In genomic region chr5:158560170-158560569, GRCh38 we compare ENCODE assay signal across 11 cellular contexts.
DNase-seq lines count a peak whose midpoint lies in the region; ATAC-seq and TF ChIP-seq lines count a peak whose summit lies in the region.
"Had no signal": no experiment of that assay in that cellular context is flagged by ENCODE, and none has a peak within 500 bp of the region (broad histone marks: within the 10 kb centered on the region; RNA-seq: fewer than 3 reads in every experiment).

No MANE protein-coding gene starts in this region.

- no peaks in the 10 kb centered on the region for H3K27me3 ChIP-seq in suprapubic skin

- TF ChIP-seq POLR2A in suprapubic skin (IDR thresholded peaks at IDR 0.05) = no peak

- no peaks in the 10 kb centered on the region for H3K27me3 Mint-ChIP-seq in activated T-helper 1 cell treated with anti-CD3 and anti-CD28 coated beads, Interleukin-12 subunit alpha, Interleukin-12 subunit beta, Interleukin-2, Interleukin-4 antibody, amounts not matched to agents 30 ng/mL and 10 ng/mL and 1 ng/mL, durations not matched to agents 14 hours and 24 hours and 36 hours (ENCODE audit: insufficient read depth)
- H3K27me3 Mint-ChIP-seq: activated naive CD8-positive, alpha-beta T cell had no signal

- H3K4me1 Mint-ChIP-seq in activated T-helper 1 cell treated with anti-CD3 and anti-CD28 coated beads, Interleukin-12 subunit alpha, Interleukin-12 subunit beta, Interleukin-2, Interleukin-4 antibody, amounts not matched to agents 30 ng/mL and 10 ng/mL and 1 ng/mL, durations not matched to agents 14 hours and 24 hours and 36 hours (ENCODE audit: low read depth) = no peaks in the 10 kb centered on the region

- intact Hi-C loops in activated T-helper 1 cell treated with anti-CD3 and anti-CD28 coated beads, Interleukin-12 subunit alpha, Interleukin-12 subunit beta, Interleukin-2, Interleukin-4 antibody, amounts not matched to agents 30 ng/mL and 10 ng/mL and 1 ng/mL, durations not matched to agents 14 hours and 24 hours and 36 hours (cut with micrococcal nuclease) = no loop called here

- no peak overlapping the region for H3K4me3 ChIP-seq in suprapubic skin

- H3K9me3 Mint-ChIP-seq in activated T-helper 1 cell treated with anti-CD3 and anti-CD28 coated beads, Interleukin-12 subunit alpha, Interleukin-12 subunit beta, Interleukin-2, Interleukin-4 antibody, amounts not matched to agents 30 ng/mL and 10 ng/mL and 1 ng/mL, durations not matched to agents 14 hours and 24 hours and 36 hours = peaks cover 6% of the 10 kb centered on the region
- H3K9me3 Mint-ChIP-seq: neural crest cell had no signal

- DNase-seq in HT1080 (ENCODE audit: low read depth) (peak; percentile 76), foreskin melanocyte (peak; percentile 77), left lobe of liver (ENCODE audit: low spot score) (no peak), suprapubic skin (ENCODE audit: low spot score in 2 of 2) (no peak), NCI-H510A (lab: John Stamatoyannopoulos, UW) (no peak)
- DNase-seq in activated T-helper 1 cell treated with anti-CD3 and anti-CD28 coated beads, Interleukin-12 subunit alpha, Interleukin-12 subunit beta, Interleukin-2, Interleukin-4 antibody, amounts not matched to agents 30 ng/mL and 10 ng/mL and 1 ng/mL, durations not matched to agents 14 hours and 24 hours and 36 hours (ENCODE audit: low spot score) = no peak

- no peak overlapping the region for H3K4me3 Mint-ChIP-seq in activated T-helper 1 cell treated with anti-CD3 and anti-CD28 coated beads, Interleukin-12 subunit alpha, Interleukin-12 subunit beta, Interleukin-2, Interleukin-4 antibody, amounts not matched to agents 30 ng/mL and 10 ng/mL and 1 ng/mL, durations not matched to agents 14 hours and 24 hours and 36 hours
- H3K4me3 Mint-ChIP-seq: activated naive CD8-positive, alpha-beta T cell; neural crest cell had no signal

- ATAC-seq in GM18498 (IDR thresholded peaks at IDR 0.05; ENCODE audit: unreplicated experiment) (peak; percentile 95), GM21619 (IDR thresholded peaks at IDR 0.05; ENCODE audit: unreplicated experiment) (peak; percentile 97), left lobe of liver (no peak)

- no peaks in the 10 kb centered on the region for H3K4me1 ChIP-seq in suprapubic skin

- TF ChIP-seq CTCF in suprapubic skin (IDR thresholded peaks at IDR 0.05) = no peak

- H3K36me3 ChIP-seq in suprapubic skin = no peaks in the 10 kb centered on the region

- H3K9me3 ChIP-seq in suprapubic skin = no peaks in the 10 kb centered on the region

- H3K27ac Mint-ChIP-seq in activated T-helper 1 cell treated with anti-CD3 and anti-CD28 coated beads, Interleukin-12 subunit alpha, Interleukin-12 subunit beta, Interleukin-2, Interleukin-4 antibody, amounts not matched to agents 30 ng/mL and 10 ng/mL and 1 ng/mL, durations not matched to agents 14 hours and 24 hours and 36 hours = no peak overlapping the region
- H3K27ac Mint-ChIP-seq: activated naive CD8-positive, alpha-beta T cell had no signal

- WGBS in suprapubic skin = 46% methylated on average over 5 of the region's 6 CpGs

- H3K36me3 Mint-ChIP-seq in activated T-helper 1 cell treated with anti-CD3 and anti-CD28 coated beads, Interleukin-12 subunit alpha, Interleukin-12 subunit beta, Interleukin-2, Interleukin-4 antibody, amounts not matched to agents 30 ng/mL and 10 ng/mL and 1 ng/mL, durations not matched to agents 14 hours and 24 hours and 36 hours (ENCODE audit: low read depth) = no peaks in the 10 kb centered on the region

- H3K27ac ChIP-seq in suprapubic skin = no peak overlapping the region
- H3K27ac ChIP-seq: HL-60 had no signal

- TF ChIP-seq EP300 in suprapubic skin (IDR thresholded peaks at IDR 0.05) = no peak

Comparison
In these comparisons a context has a peak if more than half of its experiments do, and no peak if none do; other contexts are left out.
1. DNase-seq: peak in HT1080 (single experiment) and foreskin melanocyte (single experiment); none in left lobe of liver (single experiment), suprapubic skin (0 of 2), activated T-helper 1 cell treated with anti-CD3 and anti-CD28 coated beads, Interleukin-12 subunit alpha, Interleukin-12 subunit beta, Interleukin-2, Interleukin-4 antibody, amounts not matched to agents 30 ng/mL and 10 ng/mL and 1 ng/mL, durations not matched to agents 14 hours and 24 hours and 36 hours (single experiment) and NCI-H510A (single experiment).